ENCODE assay signal across 18 cellular contexts in the genomic region with DNA sequence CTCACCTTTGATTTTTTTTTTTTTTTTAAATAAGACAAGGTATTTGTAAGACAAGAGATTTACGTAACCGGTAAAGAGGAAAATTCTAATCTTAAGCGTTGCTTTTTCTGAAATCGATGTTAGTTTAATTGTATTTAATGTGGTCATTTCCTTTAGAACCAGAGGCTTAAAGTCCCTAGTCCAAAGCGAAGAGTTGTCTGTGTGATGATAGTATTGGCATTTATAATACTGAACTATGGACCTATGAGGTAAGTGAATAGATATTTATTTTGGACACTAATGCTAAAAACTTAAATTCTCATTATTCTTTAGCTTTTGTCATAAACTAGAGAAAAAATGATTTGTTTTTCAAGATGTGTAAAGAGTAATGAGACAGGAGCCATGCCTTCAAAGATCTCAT. TPM values are rescaled to one million over a fixed set of nuclear protein-coding genes. Genes with fewer than 3 reads are reported as not detected.
DNase-seq lines count a peak whose midpoint lies in the region; ATAC-seq, FAIRE-seq and TF ChIP-seq lines count a peak whose summit lies in the region.
"Had no signal": no experiment of that assay in that cellular context is flagged by ENCODE, and none has a peak within 500 bp of the region (broad histone marks: within the 10 kb centered on the region; RNA-seq: fewer than 3 reads in every experiment).

No MANE protein-coding gene starts in this region.

- H3K4me3 ChIP-seq in liver (ENCODE audit: low read depth in 1 of 3, low read length in 3 of 3) (no peak overlapping the region), HepG2 (replicated peaks in 1 of 3; ENCODE audit: insufficient read depth in 1 of 3, low read depth in 2 of 3, low read length in 3 of 3) (no peak overlapping the region)
- H3K4me3 ChIP-seq: A549; BLaER1 treated with 17β-estradiol and CSF1 and Interleukin-3, amounts not matched to agents 10 nM and 100 nM had no signal

- no peak overlapping the region for H2AFZ ChIP-seq in HepG2 (ENCODE audit: low read length)

- POLR2A ChIA-PET in HepG2 (lab: Yijun Ruan, JAX): no interaction called here

- H3K9me3 ChIP-seq in liver (ENCODE audit: control insufficient read depth in 4 of 4, low read length in 3 of 4): no peaks in the 10 kb centered on the region
- no peaks in the 10 kb centered on the region for H3K9me3 ChIP-seq in HepG2 (ENCODE audit: low read length)
- H3K9me3 ChIP-seq: A549; BLaER1 treated with 17β-estradiol and CSF1 and Interleukin-3, amounts not matched to agents 10 nM and 100 nM; Caco-2 had no signal

- H4K20me1 ChIP-seq in HepG2 (ENCODE audit: insufficient read depth, low read length): no peaks in the 10 kb centered on the region

- 47% methylated on average over 5 of the region's 5 CpGs for WGBS in liver
- WGBS in HepG2 (ENCODE audit: low lambda C conversion rate): 97% methylated on average over 5 of the region's 5 CpGs

- no peak for FAIRE-seq in HepG2 (lab: Jason Lieb, UNC)
- FAIRE-seq: A549, G401.6, GM19239 had no signal

- TF ChIP-seq EP300 in HepG2 (IDR thresholded peaks at IDR 0.05; ENCODE audit: low read depth in 2 of 2, low read length in 2 of 2) (no peak), HepG2 (CRISPR knock-in tag; IDR thresholded peaks at IDR 0.05; ENCODE audit: borderline replicate concordance) (no peak)

- no peak for DNase-seq in HepG2 (ENCODE audit: low spot score)
- DNase-seq in left lobe of liver (ENCODE audit: low spot score): no peak
- DNase-seq: AML-193; Caco-2; Calu3; CD4-positive, alpha-beta T cell; CD8-positive, alpha-beta T cell; DMS79 treated with DMSO at 0.1 percent for 48 hours; GF-D8 had no signal

- H3K27ac ChIP-seq in liver (ENCODE audit: low read depth in 1 of 2, low read length in 2 of 2): no peak overlapping the region
- H3K27ac ChIP-seq in HepG2 (ENCODE audit: extremely low read length, insufficient read depth, low read length): no peak overlapping the region
- H3K27ac ChIP-seq: 22Rv1; A549; BLaER1 treated with 17β-estradiol and CSF1 and Interleukin-3, amounts not matched to agents 10 nM and 100 nM; C4-2B had no signal

- no peak overlapping the region for H3K4me2 ChIP-seq in HepG2 (ENCODE audit: low read depth, low read length)
- H3K4me2 ChIP-seq: A549; BLaER1 treated with 17β-estradiol and CSF1 and Interleukin-3, amounts not matched to agents 10 nM and 100 nM had no signal

- H3K4me1 ChIP-seq in liver (ENCODE audit: control insufficient read depth in 4 of 4, insufficient read depth in 4 of 4, low read length in 3 of 4) (peaks cover 1 to 6% (median 5%) of the 10 kb centered on the region in 4 donors), HepG2 (ENCODE audit: insufficient read depth, low read length) (peaks cover 4% of the 10 kb centered on the region; the same call in 1 of the 2 replicates)
- H3K4me1 ChIP-seq: A549; BLaER1 treated with 17β-estradiol and CSF1 and Interleukin-3, amounts not matched to agents 10 nM and 100 nM; Caco-2 had no signal

- TF ChIP-seq POLR2A in HepG2 (IDR thresholded peaks at IDR 0.05; ENCODE audit: insufficient read depth in 1 of 2, low read depth in 2 of 2, low read length in 2 of 2): no peak

- H3K27me3 ChIP-seq in liver (ENCODE audit: control insufficient read depth in 4 of 4, insufficient read depth in 4 of 4, low read length in 3 of 4) (no peaks in the 10 kb centered on the region), HepG2 (ENCODE audit: control insufficient read depth in 1 of 2, insufficient read depth in 2 of 2, low read length in 2 of 2) (no peaks in the 10 kb centered on the region)
- H3K27me3 ChIP-seq: BLaER1 treated with 17β-estradiol and CSF1 and Interleukin-3, amounts not matched to agents 10 nM and 100 nM had no signal

- H3K36me3 ChIP-seq in liver (ENCODE audit: control insufficient read depth in 4 of 4, insufficient read depth in 3 of 4, low read depth in 1 of 4, low read length in 3 of 4) (peaks cover 7 to 16% (median 8%) of the 10 kb centered on the region in 4 donors), HepG2 (replicated peaks in 1 of 2; ENCODE audit: control insufficient read depth in 1 of 2, insufficient read depth in 2 of 2, low read length in 2 of 2) (peaks cover 0 to 19% of the 10 kb centered on the region in 2 experiments; a peak in 3 of 5 replicates)

- in situ Hi-C loops in HepG2 (cut with HindIII; ENCODE audit: extremely low pct_ligation_motif_present, low pct_unique_long_range_greater_than_20kb): no loop called here

- ATAC-seq in HepG2 (no peak), left lobe of liver (peak; percentile 57), HG02678 (IDR thresholded peaks at IDR 0.05; ENCODE audit: unreplicated experiment) (no peak), GM21515 (IDR thresholded peaks at IDR 0.05; ENCODE audit: unreplicated experiment) (no peak)
- ATAC-seq: A549; CD8-positive, alpha-beta T cell had no signal

- TF ChIP-seq RAD21 in liver (IDR thresholded peaks at IDR 0.05) (no peak), HepG2 (CRISPR knock-in tag; IDR thresholded peaks at IDR 0.05) (no peak)

- TF ChIP-seq CTCF in liver (IDR thresholded peaks at IDR 0.05; ENCODE audit: low read depth, low read length, missing input control) (no peak), HepG2 (CRISPR knock-in tag; IDR thresholded peaks at IDR 0.05) (no peak)

- H3K9ac ChIP-seq in liver (ENCODE audit: low read depth in 1 of 2, low read length in 2 of 2) (no peak overlapping the region), HepG2 (ENCODE audit: insufficient read depth, low read depth, low read length) (no peak overlapping the region)
- H3K9ac ChIP-seq: BLaER1 treated with 17β-estradiol and CSF1 and Interleukin-3, amounts not matched to agents 10 nM and 100 nM had no signal

- intact Hi-C loops in HepG2 (cut with micrococcal nuclease; ENCODE audit: unreplicated experiment): no loop called here

- BruUV-seq in HepG2 (replicated peaks; lab: Mats Ljungman, UMichigan): no TSS peak

- no peaks in the 10 kb centered on the region for H3K79me2 ChIP-seq in HepG2 (ENCODE audit: insufficient read depth, low read length)

- CTCF ChIA-PET in HepG2 (lab: Yijun Ruan, JAX; ENCODE audit: low intra/inter-chr PET ratio, low total read pairs): no interaction called here

TF ChIP-seq in liver, 16 proteins besides CTCF, POLR2A, EP300 and RAD21:
- TF ChIP-seq, protein P1, sequence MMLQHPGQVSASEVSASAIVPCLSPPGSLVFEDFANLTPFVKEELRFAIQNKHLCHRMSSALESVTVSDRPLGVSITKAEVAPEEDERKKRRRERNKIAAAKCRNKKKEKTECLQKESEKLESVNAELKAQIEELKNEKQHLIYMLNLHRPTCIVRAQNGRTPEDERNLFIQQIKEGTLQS (IDR thresholded peaks at IDR 0.05): no peak
- TF ChIP-seq HNF4A (conservative IDR thresholded peaks at IDR 0.05): peak; percentile 72

TF ChIP-seq in HepG2, 621 proteins besides CTCF, POLR2A, EP300 and RAD21 (continues in another document):
- TF ChIP-seq, protein P2, sequence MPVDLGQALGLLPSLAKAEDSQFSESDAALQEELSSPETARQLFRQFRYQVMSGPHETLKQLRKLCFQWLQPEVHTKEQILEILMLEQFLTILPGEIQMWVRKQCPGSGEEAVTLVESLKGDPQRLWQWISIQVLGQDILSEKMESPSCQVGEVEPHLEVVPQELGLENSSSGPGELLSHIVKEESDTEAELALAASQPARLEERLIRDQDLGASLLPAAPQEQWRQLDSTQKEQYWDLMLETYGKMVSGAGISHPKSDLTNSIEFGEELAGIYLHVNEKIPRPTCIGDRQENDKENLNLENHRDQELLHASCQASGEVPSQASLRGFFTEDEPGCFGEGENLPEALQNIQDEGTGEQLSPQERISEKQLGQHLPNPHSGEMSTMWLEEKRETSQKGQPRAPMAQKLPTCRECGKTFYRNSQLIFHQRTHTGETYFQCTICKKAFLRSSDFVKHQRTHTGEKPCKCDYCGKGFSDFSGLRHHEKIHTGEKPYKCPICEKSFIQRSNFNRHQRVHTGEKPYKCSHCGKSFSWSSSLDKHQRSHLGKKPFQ (CRISPR knock-in tag; IDR thresholded peaks at IDR 0.05; ENCODE audit: insufficient replicate concordance): no peak
- no peak for TF ChIP-seq POGZ (CRISPR knock-in tag; IDR thresholded peaks at IDR 0.05)

RNA-seq across cellular contexts. Expression of a gene that starts 54.8 kb away (rescaled TPM):
- total RNA-seq in liver: 10 to 100 TPM; 16.5 to 22.5 TPM
- 10 to 100 TPM; 10.0 to 10.3 TPM for polyA plus RNA-seq in liver
- total RNA-seq in HepG2 (2016; rRNA removed; fragmentation: Illumina TruSeq; extraction: Trizol): 10.5 and 13.2 TPM in 2 replicates
- total RNA-seq in HepG2 (2016; cell fraction: cytosol; rRNA removed; fragmentation: Illumina TruSeq; extraction: Trizol; ENCODE audit: low read depth): 1.8 TPM in 2 replicates
- total RNA-seq in HepG2 (2016; cell fraction: insoluble cytoplasmic fraction; rRNA removed; fragmentation: Illumina TruSeq; extraction: Trizol): 9.5 and 13.6 TPM in 2 replicates
- 3.0 and 3.7 TPM in 2 replicates for total RNA-seq in HepG2 (2016; cell fraction: membrane; rRNA removed; fragmentation: Illumina TruSeq; extraction: Trizol)
- 17.5 and 19.5 TPM in 2 replicates for total RNA-seq in HepG2 (2016; cell fraction: nucleus; rRNA removed; fragmentation: Illumina TruSeq; extraction: Trizol)
- polyA plus RNA-seq in HepG2 (2011; rRNA removed): 12.9 and 14.5 TPM in 2 replicates
- 7.9 and 12.5 TPM in 2 replicates for polyA plus RNA-seq in HepG2 (2011; cell fraction: cytosol; rRNA removed)
- polyA plus RNA-seq in HepG2 (2011; cell fraction: nucleus; rRNA removed): 3.8 and 5.4 TPM in 2 replicates
- 12.0 and 12.6 TPM in 2 replicates for polyA plus RNA-seq in HepG2 (2012)
- 0.79 and 0.95 TPM in 2 replicates for polyA plus RNA-seq in HepG2 (2016; cell fraction: cytosol; fragmentation: Illumina TruSeq; extraction: Trizol; ENCODE audit: low read depth)
- polyA plus RNA-seq in HepG2 (2016; cell fraction: insoluble cytoplasmic fraction; fragmentation: Illumina TruSeq; extraction: Trizol; ENCODE audit: low read depth): 8.2 and 8.6 TPM in 2 replicates
- 1.6 and 2.6 TPM in 2 replicates for polyA plus RNA-seq in HepG2 (2016; cell fraction: membrane; fragmentation: Illumina TruSeq; extraction: Trizol; ENCODE audit: low read depth)
- 15.9 and 18.8 TPM in 2 replicates for polyA plus RNA-seq in HepG2 (2016; cell fraction: nucleus; fragmentation: Illumina TruSeq; extraction: Trizol; ENCODE audit: insufficient read depth, low read depth)
- 16.3 and 37.0 TPM in 2 replicates for polyA minus RNA-seq in HepG2 (2011; rRNA and poly(A)+ RNA removed; ENCODE audit: low replicate concordance)
- polyA minus RNA-seq in HepG2 (2011; cell fraction: cytosol; rRNA and poly(A)+ RNA removed): 11.0 and 13.5 TPM in 2 replicates
- 26.9 and 31.3 TPM in 2 replicates for polyA minus RNA-seq in HepG2 (2011; cell fraction: nucleus; rRNA and poly(A)+ RNA removed)
- 14.4 TPM for total RNA-seq in left lobe of liver
